ENCODE assay signal across 21 cellular contexts in genomic region chr15:70791248-70791647, GRCh38. TPM values are rescaled to one million over a fixed set of nuclear protein-coding genes. Genes with fewer than 3 reads are reported as not detected.
DNase-seq lines count a peak whose midpoint lies in the region; ATAC-seq and TF ChIP-seq lines count a peak whose summit lies in the region.
"Had no signal": no experiment of that assay in that cellular context is flagged by ENCODE, and none has a peak within 500 bp of the region (broad histone marks: within the 10 kb centered on the region; RNA-seq: fewer than 3 reads in every experiment).

No MANE protein-coding gene starts in this region.

- peak overlapping the region in 1 of 2 experiments; percentile 99; a peak in 2 of 4 replicates for H3K27ac ChIP-seq in SK-N-SH (ENCODE audit: low read depth in 2 of 2, low read length in 1 of 2)
- no peak overlapping the region for H3K27ac ChIP-seq in RWPE2 (ENCODE audit: poor library complexity, severe bottlenecking)
- no peak overlapping the region for H3K27ac ChIP-seq in mesendoderm (ENCODE audit: low read depth, low read length)
- H3K27ac ChIP-seq in lower lobe of right lung = no peak overlapping the region
- H3K27ac ChIP-seq: 22Rv1, KMS-11, RWPE1 had no signal

- H3K18ac ChIP-seq in mesendoderm (ENCODE audit: low read length) = no peak overlapping the region

- no peak overlapping the region for H3K4ac ChIP-seq in mesendoderm (ENCODE audit: low read depth, low read length)

- H3K4me1 ChIP-seq in SK-N-SH (ENCODE audit: control insufficient read depth in 1 of 2, insufficient read depth in 2 of 2, low read depth in 1 of 2, low read length in 1 of 2) (peaks cover 0 to 59% of the 10 kb centered on the region in 2 experiments; a peak in 3 of 4 replicates), RWPE2 (ENCODE audit: insufficient read depth, poor library complexity, severe bottlenecking) (peaks cover 33% of the 10 kb centered on the region), mesendoderm (ENCODE audit: control insufficient read depth, low read depth, low read length) (no peaks in the 10 kb centered on the region), lower lobe of right lung (no peaks in the 10 kb centered on the region)
- H3K4me1 ChIP-seq: BE2C had no signal

- DNase-seq in SK-N-SH = no peak
- peak; percentile 36 for DNase-seq in RWPE2 (ENCODE audit: low spot score)
- DNase-seq in mesendoderm = no peak
- no peak for DNase-seq in lower lobe of right lung
- no peak for DNase-seq in foreskin fibroblast
- no peak for DNase-seq in dermis blood vessel endothelial cell
- DNase-seq: BE2C; Caco-2; CD4-positive, CD25-positive, alpha-beta regulatory T cell; NCI-H1417; NCI-H187; NCI-H2107; NCI-H510A; NCI-H748 treated with DMSO at 0.1 percent for 48 hours had no signal

- H3K9ac ChIP-seq in SK-N-SH (no peak overlapping the region), mesendoderm (ENCODE audit: low read length) (no peak overlapping the region)
- H3K9ac ChIP-seq: KMS-11 had no signal

- peak overlapping the region; percentile 28; the same call in 1 of the 2 replicates for H3K4me2 ChIP-seq in SK-N-SH
- H3K4me2 ChIP-seq in mesendoderm (ENCODE audit: low read length) = no peak overlapping the region
- H3K4me2 ChIP-seq: GM23338, KMS-11 had no signal

- no peak overlapping the region for H2BK5ac ChIP-seq in mesendoderm (ENCODE audit: low read length)

- no peaks in the 10 kb centered on the region for H3K79me1 ChIP-seq in mesendoderm (ENCODE audit: low read length)

- no peak for TF ChIP-seq CTCF in SK-N-SH (IDR thresholded peaks at IDR 0.05)
- no peak for TF ChIP-seq CTCF in RWPE2 (IDR thresholded peaks at IDR 0.05; ENCODE audit: poor library complexity, severe bottlenecking)
- no peak for TF ChIP-seq CTCF in lower lobe of right lung (IDR thresholded peaks at IDR 0.05)
- no peak for TF ChIP-seq CTCF in foreskin fibroblast (IDR thresholded peaks at IDR 0.05; ENCODE audit: low read depth, low read length)

- no peaks in the 10 kb centered on the region for H3K9me3 ChIP-seq in SK-N-SH
- H3K9me3 ChIP-seq in RWPE2 (ENCODE audit: severe bottlenecking) = no peaks in the 10 kb centered on the region
- H3K9me3 ChIP-seq in lower lobe of right lung = no peaks in the 10 kb centered on the region
- H3K9me3 ChIP-seq: BE2C, Caco-2 had no signal

- CTCF ChIA-PET in SK-N-SH (lab: Yijun Ruan, JAX) = interaction anchor here (0.7 to 1.7 kb wide), 3 partner anchors 20 to 1288 kb away, joined by 3 to 4 read pairs (median 3); no protein-coding TSS in a partner anchor

- H3K23ac ChIP-seq in mesendoderm (ENCODE audit: low read length) = no peak overlapping the region

- peak overlapping the region; percentile 5 for H3K56ac ChIP-seq in mesendoderm (ENCODE audit: low read length)

- H3K4me3 ChIP-seq in SK-N-SH (ENCODE audit: low read depth in 2 of 2, low read length in 1 of 2) = no peak overlapping the region
- H3K4me3 ChIP-seq in RWPE2 (ENCODE audit: severe bottlenecking) = no peak overlapping the region
- no peak overlapping the region for H3K4me3 ChIP-seq in mesendoderm (ENCODE audit: low read length)
- no peak overlapping the region for H3K4me3 ChIP-seq in lower lobe of right lung
- H3K4me3 ChIP-seq in foreskin fibroblast (ENCODE audit: low read depth in 1 of 2, low read length in 2 of 2) = no peak overlapping the region
- H3K4me3 ChIP-seq: GM23338 had no signal

- no peak overlapping the region for H2BK15ac ChIP-seq in mesendoderm (replicated peaks; ENCODE audit: low read depth)

- H3K36me3 ChIP-seq in SK-N-SH (replicated peaks in 1 of 2; ENCODE audit: control insufficient read depth in 1 of 2, insufficient read depth in 2 of 2, low read length in 1 of 2) (no peaks in the 10 kb centered on the region), RWPE2 (ENCODE audit: low read depth) (no peaks in the 10 kb centered on the region), mesendoderm (ENCODE audit: control insufficient read depth, insufficient read depth, low read length) (no peaks in the 10 kb centered on the region), lower lobe of right lung (no peaks in the 10 kb centered on the region)
- H3K36me3 ChIP-seq: BE2C had no signal

- ATAC-seq in SK-N-SH treated with all-trans-retinoic acid at 6 μM for 48 hours (no peak), RWPE2 (ENCODE audit: low read depth) (no peak), lower lobe of right lung (no peak), HG03108 (IDR thresholded peaks at IDR 0.05; ENCODE audit: unreplicated experiment) (no peak)
- ATAC-seq: GM23338 had no signal

- H2AK5ac ChIP-seq in mesendoderm (ENCODE audit: low read length) = no peak overlapping the region

- no peak overlapping the region for H2AFZ ChIP-seq in SK-N-SH (ENCODE audit: low read depth)
- H2AFZ ChIP-seq: GM23338 had no signal

- H3K79me2 ChIP-seq in SK-N-SH (ENCODE audit: insufficient read depth) = peaks cover 19% of the 10 kb centered on the region; the same call in 1 of the 2 replicates
- no peaks in the 10 kb centered on the region for H3K79me2 ChIP-seq in mesendoderm (ENCODE audit: control insufficient read depth, insufficient read depth, low read length)

- H2BK120ac ChIP-seq in mesendoderm (ENCODE audit: low read depth, low read length) = no peak overlapping the region

- no peaks in the 10 kb centered on the region for H3K9me2 ChIP-seq in SK-N-SH

- TF ChIP-seq RAD21 in SK-N-SH (IDR thresholded peaks at IDR 0.05; ENCODE audit: low read length) = no peak

- H4K8ac ChIP-seq in mesendoderm (ENCODE audit: low read depth, low read length) = no peak overlapping the region

- intact Hi-C loops in lower lobe of right lung (cut with DNase I) = no loop called here

- 63% methylated on average over 4 of the region's 5 CpGs for WGBS in SK-N-SH (ENCODE audit: low lambda C conversion rate)
- no CpG with 5 or more reads among the region's 5 CpGs for WGBS in mesendoderm (ENCODE audit: extremely low coverage, insufficient coverage, low lambda C conversion rate)

- no peaks in the 10 kb centered on the region for H4K20me1 ChIP-seq in SK-N-SH (ENCODE audit: insufficient read depth)

- POLR2A ChIA-PET in SK-N-SH (lab: Yijun Ruan, JAX) = no interaction called here

- no peak overlapping the region for H4K5ac ChIP-seq in mesendoderm (ENCODE audit: low read length)

- no peak for TF ChIP-seq EP300 in SK-N-SH (IDR thresholded peaks at IDR 0.05; ENCODE audit: borderline replicate concordance in 1 of 2, low read depth in 1 of 2, low read length in 1 of 2)

- H3K27me3 ChIP-seq in SK-N-SH (ENCODE audit: insufficient read depth) (no peaks in the 10 kb centered on the region), RWPE2 (ENCODE audit: insufficient read depth, poor library complexity, severe bottlenecking) (no peaks in the 10 kb centered on the region), mesendoderm (ENCODE audit: insufficient read depth, low read length, poor library complexity) (no peaks in the 10 kb centered on the region), lower lobe of right lung (ENCODE audit: low read depth) (peaks cover 19% of the 10 kb centered on the region)

- peaks cover 57% of the 10 kb centered on the region for H3F3A ChIP-seq in SK-N-SH (replicated peaks; ENCODE audit: insufficient read depth)

TF ChIP-seq in SK-N-SH, 30 proteins besides CTCF, POLR2A, EP300 and RAD21 (continues in another document):
- TF ChIP-seq YY1 (IDR thresholded peaks at IDR 0.05; ENCODE audit: low read depth) (no peak), MEF2A (IDR thresholded peaks at IDR 0.05; ENCODE audit: borderline replicate concordance, low read depth) (no peak), CHD2 (IDR thresholded peaks at IDR 0.05; ENCODE audit: low read length, partially characterized antibody) (no peak), FOSL2 (IDR thresholded peaks at IDR 0.05; ENCODE audit: borderline replicate concordance, low read depth) (no peak)
- TF ChIP-seq, protein P1, sequence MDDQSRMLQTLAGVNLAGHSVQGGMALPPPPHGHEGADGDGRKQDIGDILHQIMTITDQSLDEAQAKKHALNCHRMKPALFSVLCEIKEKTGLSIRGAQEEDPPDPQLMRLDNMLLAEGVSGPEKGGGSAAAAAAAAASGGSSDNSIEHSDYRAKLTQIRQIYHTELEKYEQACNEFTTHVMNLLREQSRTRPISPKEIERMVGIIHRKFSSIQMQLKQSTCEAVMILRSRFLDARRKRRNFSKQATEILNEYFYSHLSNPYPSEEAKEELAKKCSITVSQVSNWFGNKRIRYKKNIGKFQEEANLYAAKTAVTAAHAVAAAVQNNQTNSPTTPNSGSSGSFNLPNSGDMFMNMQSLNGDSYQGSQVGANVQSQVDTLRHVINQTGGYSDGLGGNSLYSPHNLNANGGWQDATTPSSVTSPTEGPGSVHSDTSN (IDR thresholded peaks at IDR 0.05) = no peak

TF ChIP-seq in SK-N-SH treated with all-trans-retinoic acid at 6 μM for 48 hours, 23 proteins besides CTCF, POLR2A, EP300 and RAD21 (continues in another document):
- TF ChIP-seq ZNF70 (CRISPR knock-in tag; IDR thresholded peaks at IDR 0.05) (no peak), OSR1 (CRISPR knock-in tag; IDR thresholded peaks at IDR 0.05) (no peak), CSRNP3 (CRISPR knock-in tag; IDR thresholded peaks at IDR 0.05) (no peak), ZC3H10 (CRISPR knock-in tag; IDR thresholded peaks at IDR 0.05) (no peak), ESRRG (CRISPR knock-in tag; IDR thresholded peaks at IDR 0.05) (no peak), BACH2 (CRISPR knock-in tag; IDR thresholded peaks at IDR 0.05; ENCODE audit: borderline replicate concordance) (no peak), CSDC2 (CRISPR knock-in tag; IDR thresholded peaks at IDR 0.05) (no peak)

RNA-seq across cellular contexts. Expression of gene UACA, which starts 27.9 kb away (rescaled TPM):
- polyA plus RNA-seq in SK-N-SH (2012; rRNA removed) = 35.9 and 57.1 TPM in 2 replicates
- polyA plus RNA-seq in SK-N-SH (2012; cell fraction: cytosol; rRNA removed) = 21.5 and 27.6 TPM in 2 replicates
- 156 and 175 TPM in 2 replicates for polyA plus RNA-seq in SK-N-SH (2012; cell fraction: nucleus; rRNA removed)
- 19.1 TPM for polyA plus RNA-seq in mesendoderm (2013, experiment 1 of 2)
- 18.8 TPM for polyA plus RNA-seq in mesendoderm (2013, experiment 2 of 2)
- total RNA-seq in lower lobe of right lung = 35.7 TPM
- total RNA-seq in dermis blood vessel endothelial cell = 170 and 185 TPM in 2 replicates
- total RNA-seq: CD4-positive, CD25-positive, alpha-beta regulatory T cell; OCI-LY7 had no signal
